Comparison of ENCODE assay signal across 17 cellular contexts in genomic region chr1:38073926-38074677, GRCh38. TPM values are rescaled to one million over a fixed set of nuclear protein-coding genes. Genes with fewer than 3 reads are reported as not detected.
"Had no signal": no experiment of that assay in that cellular context is flagged by ENCODE, and none has a peak within 500 bp of the region (broad histone marks: within the 10 kb centered on the region; RNA-seq: fewer than 3 reads in every experiment).

No MANE protein-coding gene starts in this region.

- H3K27me3 ChIP-seq: cardiac muscle cell had no signal

- H3K36me3 ChIP-seq: cardiac muscle cell, neutrophil had no signal

- H3K4me3 Mint-ChIP-seq: activated CD4-positive, alpha-beta memory T cell treated with anti-CD3 and anti-CD28 coated beads for 36 hours; activated T-cell treated with anti-CD3 and anti-CD28 coated beads, Interleukin-2, amount 50 U/mL, for 72 hours; T-helper 2 cell treated with Interferon-gamma antibody and Interleukin-4, amounts not matched to agents 5 μg/mL and 100 μg/mL, for 36 hours had no signal

- DNase-seq: activated CD4-positive, alpha-beta memory T cell treated with anti-CD3 and anti-CD28 coated beads for 36 hours; activated CD4-positive, alpha-beta T cell treated with anti-CD3 and anti-CD28 coated beads for 1 hour; activated CD8-positive, alpha-beta memory T cell treated with anti-CD3 and anti-CD28 coated beads, Interleukin-2, amount 50 U/mL, for 4 hours; activated T-cell treated with anti-CD3 and anti-CD28 coated beads, Interleukin-2, amount 50 U/mL, for 72 hours; aorta; effector CD8-positive, alpha-beta T cell; right cardiac atrium; stimulated activated CD4-positive, alpha-beta T cell treated with anti-CD3 and anti-CD28 coated beads, Interleukin-2, amount 100 ng/mL, for 24 hours; stimulated activated naive CD4-positive, alpha-beta T cell; substantia nigra; trophoblast cell had no signal

- H3K27ac ChIP-seq: cardiac muscle cell, epithelial cell of prostate, neutrophil had no signal

- H3K27ac Mint-ChIP-seq: activated CD4-positive, alpha-beta memory T cell treated with anti-CD3 and anti-CD28 coated beads for 36 hours; activated T-cell treated with anti-CD3 and anti-CD28 coated beads, Interleukin-2, amount 50 U/mL, for 72 hours; T-helper 2 cell treated with Interferon-gamma antibody and Interleukin-4, amounts not matched to agents 5 μg/mL and 100 μg/mL, for 36 hours had no signal

- H3K36me3 Mint-ChIP-seq: activated CD4-positive, alpha-beta memory T cell treated with anti-CD3 and anti-CD28 coated beads for 36 hours had no signal

- H3K9me3 ChIP-seq: neutrophil had no signal

- H3K9me3 Mint-ChIP-seq: activated CD4-positive, alpha-beta memory T cell treated with anti-CD3 and anti-CD28 coated beads for 36 hours; activated T-cell treated with anti-CD3 and anti-CD28 coated beads, Interleukin-2, amount 50 U/mL, for 72 hours; T-helper 2 cell treated with Interferon-gamma antibody and Interleukin-4, amounts not matched to agents 5 μg/mL and 100 μg/mL, for 36 hours had no signal

- ATAC-seq: activated T-cell treated with anti-CD3 and anti-CD28 coated beads, Interleukin-2, amount 50 U/mL, for 72 hours; left lobe of liver; right cardiac atrium had no signal

- FAIRE-seq: colon had no signal

- H3K4me3 ChIP-seq: cardiac muscle cell had no signal

RNA-seq across cellular contexts. Expression of gene POU3F1, which starts 27.5 kb away (rescaled TPM):
- total RNA-seq: activated T-cell treated with anti-CD3 and anti-CD28 coated beads, Interleukin-2, amount 50 U/mL, for 72 hours had no signal
- polyA plus RNA-seq: aorta had no signal
